In genomic region chr9:135819905-135820304, GRCh38 we compare ENCODE assay signal across 25 cellular contexts.
A peak's percentile ranks its signal among the peaks of the same experiment; 100 is the strongest.
DNase-seq lines count a peak whose midpoint lies in the region; ATAC-seq, FAIRE-seq and TF ChIP-seq lines count a peak whose summit lies in the region.
"Had no signal": no experiment of that assay in that cellular context is flagged by ENCODE, and none has a peak within 500 bp of the region (broad histone marks: within the 10 kb centered on the region; RNA-seq: fewer than 3 reads in every experiment).

No MANE protein-coding gene starts in this region.

- H3K9me3 ChIP-seq in DND-41 (ENCODE audit: insufficient read depth, low read length, severe bottlenecking) (no peaks in the 10 kb centered on the region), HEK293 (ENCODE audit: control insufficient read depth, insufficient read depth, low read depth, low read length) (no peaks in the 10 kb centered on the region), K562 (replicated peaks; ENCODE audit: control insufficient read depth, insufficient read depth, low read depth, low read length) (no peaks in the 10 kb centered on the region)
- H3K9me3 ChIP-seq: HAP-1, prostate gland had no signal

- CTCF ChIA-PET in HEK293 (lab: Yijun Ruan, JAX) (no interaction called here), K562 (lab: Yijun Ruan, JAX; ENCODE audit: low intra/inter-chr PET ratio) (no interaction called here)

- H3K4ac ChIP-seq in mesendoderm (ENCODE audit: low read depth, low read length): no peak overlapping the region

- H3K27me3 ChIP-seq in DND-41 (ENCODE audit: insufficient read depth, low read length, poor library complexity): no peaks in the 10 kb centered on the region
- H3K27me3 ChIP-seq in K562 (ENCODE audit: control insufficient read depth in 2 of 2, insufficient read depth in 2 of 2, low read length in 2 of 2): no peaks in the 10 kb centered on the region
- no peaks in the 10 kb centered on the region for H3K27me3 ChIP-seq in mesendoderm (ENCODE audit: insufficient read depth, low read length, poor library complexity)

- peak; percentile 26 for TF ChIP-seq CTCF in DND-41 (IDR thresholded peaks at IDR 0.05; ENCODE audit: borderline replicate concordance, extremely low read depth, low read length, poor library complexity, severe bottlenecking)
- TF ChIP-seq CTCF in HEK293 (tag by site-specific recombination; IDR thresholded peaks at IDR 0.05): no peak
- peak in 2 of 3 experiments; percentile 8 to 34; a peak in 1 of 6 replicates for TF ChIP-seq CTCF in K562 (IDR thresholded peaks at IDR 0.05 in 2 of 3, conservative IDR thresholded peaks at IDR 0.05 in 1 of 3; ENCODE audit: insufficient read depth in 2 of 3, low read depth in 1 of 3, low read length in 3 of 3)
- TF ChIP-seq CTCF in nephron progenitor cell (IDR thresholded peaks at IDR 0.05): no peak

- no peak for TF ChIP-seq RAD21 in K562 (CRISPR knock-in tag; conservative IDR thresholded peaks at IDR 0.05 in 1 of 2, IDR thresholded peaks at IDR 0.05 in 1 of 2)

- H3K9ac ChIP-seq in DND-41 (ENCODE audit: low read depth, low read length) (no peak overlapping the region), K562 (ENCODE audit: insufficient read depth in 1 of 2, low read depth in 2 of 2, low read length in 2 of 2) (no peak overlapping the region), mesendoderm (ENCODE audit: low read length) (no peak overlapping the region)

- H2AFZ ChIP-seq in DND-41 (ENCODE audit: low read depth, low read length) (no peak overlapping the region), K562 (ENCODE audit: low read depth, low read length) (no peak overlapping the region)

- H3K56ac ChIP-seq in mesendoderm (ENCODE audit: low read length): no peak overlapping the region

- H4K20me1 ChIP-seq in DND-41 (ENCODE audit: insufficient read depth, low read length) (peaks cover 4% of the 10 kb centered on the region), K562 (replicated peaks; ENCODE audit: control insufficient read depth, insufficient read depth, low read length) (no peaks in the 10 kb centered on the region)

- WGBS in K562 (ENCODE audit: insufficient coverage, low coverage, missing lambda C conversion rate): 90% methylated on average over 13 of the region's 13 CpGs
- WGBS in mesendoderm (ENCODE audit: extremely low coverage, insufficient coverage, low lambda C conversion rate): no CpG with 5 or more reads among the region's 13 CpGs

- peaks cover 7% of the 10 kb centered on the region for H3K9me1 ChIP-seq in K562 (ENCODE audit: control insufficient read depth, insufficient read depth, low read length)

- no peak for TF ChIP-seq EP300 in K562 (IDR thresholded peaks at IDR 0.05; ENCODE audit: low read length)

- intact Hi-C loops in K562 (cut with micrococcal nuclease): no loop called here

- no peaks in the 10 kb centered on the region for H3K9me3 Mint-ChIP-seq in nephron progenitor cell
- H3K9me3 Mint-ChIP-seq: activated naive CD4-positive, alpha-beta T cell treated with anti-CD3 and anti-CD28 coated beads, Interleukin-2, amount 50 U/mL, for 24 hours; activated T-cell treated with anti-CD3 and anti-CD28 coated beads, Interleukin-2, amount 50 U/mL, for 72 hours; CD8-positive, alpha-beta memory T cell; nephron had no signal

- H3K27ac ChIP-seq in DND-41 (ENCODE audit: low read length): no peak overlapping the region
- no peak overlapping the region for H3K27ac ChIP-seq in HEK293 (ENCODE audit: extremely low read depth, low read depth, low read length)
- no peak overlapping the region for H3K27ac ChIP-seq in K562 (ENCODE audit: extremely low read depth, low read depth, low read length)
- H3K27ac ChIP-seq in mesendoderm (ENCODE audit: low read depth, low read length): no peak overlapping the region
- H3K27ac ChIP-seq: prostate gland, SK-N-MC, skin epidermis had no signal

- no peak for FAIRE-seq in K562 (lab: Jason Lieb, UNC)
- FAIRE-seq: astrocyte, RCC 7860 had no signal

- in situ Hi-C loops in K562 (cut with MboI): no loop called here

- no peak overlapping the region for H3K27ac Mint-ChIP-seq in nephron progenitor cell
- H3K27ac Mint-ChIP-seq: activated naive CD4-positive, alpha-beta T cell treated with anti-CD3 and anti-CD28 coated beads, Interleukin-2, amount 50 U/mL, for 24 hours; activated T-cell treated with anti-CD3 and anti-CD28 coated beads, Interleukin-2, amount 50 U/mL, for 72 hours; CD8-positive, alpha-beta memory T cell; nephron had no signal

- H4K8ac ChIP-seq in mesendoderm (ENCODE audit: low read depth, low read length): no peak overlapping the region

- no TSS peak for BruUV-seq in K562 (replicated peaks; lab: Mats Ljungman, UMichigan)

- no peak overlapping the region for H3K4me3 ChIP-seq in DND-41 (ENCODE audit: low read depth in 1 of 2, low read length in 2 of 2)
- H3K4me3 ChIP-seq in HEK293 (ENCODE audit: low read depth, low read length): no peak overlapping the region
- no peak overlapping the region for H3K4me3 ChIP-seq in K562
- H3K4me3 ChIP-seq in mesendoderm (ENCODE audit: low read length): no peak overlapping the region
- H3K4me3 ChIP-seq: HAP-1, prostate gland, SK-N-MC, skin epidermis had no signal

- peaks cover 86% of the 10 kb centered on the region for H3K36me3 ChIP-seq in DND-41 (ENCODE audit: insufficient read depth, low read length)
- H3K36me3 ChIP-seq in HEK293 (ENCODE audit: control insufficient read depth in 2 of 2, insufficient read depth in 1 of 2, low read length in 2 of 2): peaks cover 4 to 92% of the 10 kb centered on the region in 2 experiments; a peak in 2 of 3 replicates
- peaks cover 94% of the 10 kb centered on the region; the same call in 2 of the 3 replicates for H3K36me3 ChIP-seq in K562 (ENCODE audit: control insufficient read depth, insufficient read depth, low read length)
- peaks cover 18% of the 10 kb centered on the region for H3K36me3 ChIP-seq in mesendoderm (ENCODE audit: control insufficient read depth, insufficient read depth, low read length)

- no peak overlapping the region for H2AK5ac ChIP-seq in mesendoderm (ENCODE audit: low read length)

- H3K18ac ChIP-seq in mesendoderm (ENCODE audit: low read length): no peak overlapping the region

- no peaks in the 10 kb centered on the region for H3K27me3 Mint-ChIP-seq in nephron progenitor cell (ENCODE audit: low read depth, poor library complexity)
- H3K27me3 Mint-ChIP-seq: activated naive CD4-positive, alpha-beta T cell treated with anti-CD3 and anti-CD28 coated beads, Interleukin-2, amount 50 U/mL, for 24 hours; CD8-positive, alpha-beta memory T cell had no signal

- no peak overlapping the region for H3K23ac ChIP-seq in mesendoderm (ENCODE audit: low read length)

- no peaks in the 10 kb centered on the region for H3K4me1 ChIP-seq in DND-41 (ENCODE audit: insufficient read depth, low read length)
- H3K4me1 ChIP-seq in HEK293 (ENCODE audit: control insufficient read depth, insufficient read depth, low read length): no peaks in the 10 kb centered on the region
- H3K4me1 ChIP-seq in K562 (replicated peaks in 1 of 2; ENCODE audit: control insufficient read depth in 2 of 2, insufficient read depth in 2 of 2, low read length in 2 of 2): no peaks in the 10 kb centered on the region
- no peaks in the 10 kb centered on the region for H3K4me1 ChIP-seq in mesendoderm (ENCODE audit: control insufficient read depth, low read depth, low read length)
- H3K4me1 ChIP-seq: HAP-1, prostate gland had no signal

- no peak overlapping the region for H2BK120ac ChIP-seq in mesendoderm (ENCODE audit: low read depth, low read length)

- POLR2A ChIA-PET in HEK293 (lab: Yijun Ruan, JAX): no interaction called here
- POLR2A ChIA-PET in K562 (lab: Yijun Ruan, JAX): no interaction called here

- no peak overlapping the region for H4K5ac ChIP-seq in mesendoderm (ENCODE audit: low read length)

- H3K4me2 ChIP-seq in DND-41 (ENCODE audit: insufficient read depth, low read length) (no peak overlapping the region), K562 (ENCODE audit: insufficient read depth, low read length) (no peak overlapping the region), mesendoderm (ENCODE audit: low read length) (no peak overlapping the region)

- peaks cover 70% of the 10 kb centered on the region for H3K36me3 Mint-ChIP-seq in nephron progenitor cell (ENCODE audit: low read depth)

- DNase-seq in DND-41: no peak
- DNase-seq in K562 (ENCODE audit: extremely low read depth in 1 of 4, low spot score in 3 of 4): no peak
- DNase-seq in mesendoderm: peak; percentile 31
- DNase-seq in NCI-H2171 (lab: John Stamatoyannopoulos, UW): no peak
- DNase-seq in GM19238 (ENCODE audit: insufficient read length, low spot score): no peak
- DNase-seq in nephron progenitor cell: no peak
- DNase-seq: activated CD4-positive, CD25-positive, alpha-beta regulatory T cell treated with anti-CD3 and anti-CD28 coated beads, Interleukin-2, amount 50 U/mL, for 72 hours; activated T-cell treated with anti-CD3 and anti-CD28 coated beads, Interleukin-2, amount 50 U/mL, for 72 hours; CD8-positive, alpha-beta memory T cell; DMS79 treated with DMSO at 0.1 percent for 48 hours; left colon; NCI-H146; NCI-H2227 treated with DMSO at 0.1 percent for 48 hours; stimulated activated naive CD4-positive, alpha-beta T cell treated with Interleukin-2 at 50 U/mL for 16 hours; trophoblast cell had no signal

- no peaks in the 10 kb centered on the region for H3K79me1 ChIP-seq in mesendoderm (ENCODE audit: low read length)

- H3K79me2 ChIP-seq in DND-41 (ENCODE audit: insufficient read depth, low read length): no peaks in the 10 kb centered on the region
- H3K79me2 ChIP-seq in K562 (ENCODE audit: control insufficient read depth, insufficient read depth, low read length): no peaks in the 10 kb centered on the region
- no peaks in the 10 kb centered on the region for H3K79me2 ChIP-seq in mesendoderm (ENCODE audit: control insufficient read depth, insufficient read depth, low read length)

- TF ChIP-seq POLR2A in K562 (conservative IDR thresholded peaks at IDR 0.05): no peak

- H3K4me1 Mint-ChIP-seq in nephron progenitor cell: peaks cover 18% of the 10 kb centered on the region
- H3K4me1 Mint-ChIP-seq: activated naive CD4-positive, alpha-beta T cell treated with anti-CD3 and anti-CD28 coated beads, Interleukin-2, amount 50 U/mL, for 24 hours had no signal

- H3K4me3 Mint-ChIP-seq in nephron progenitor cell: no peak overlapping the region
- H3K4me3 Mint-ChIP-seq: activated naive CD4-positive, alpha-beta T cell treated with anti-CD3 and anti-CD28 coated beads, Interleukin-2, amount 50 U/mL, for 24 hours; activated T-cell treated with anti-CD3 and anti-CD28 coated beads, Interleukin-2, amount 50 U/mL, for 72 hours; CD8-positive, alpha-beta memory T cell; nephron had no signal

- no peak overlapping the region for H2BK5ac ChIP-seq in mesendoderm (ENCODE audit: low read length)

- no peak overlapping the region for H2BK15ac ChIP-seq in mesendoderm (replicated peaks; ENCODE audit: low read depth)

- ATAC-seq in DND-41 (ENCODE audit: insufficient read depth, low read depth): no peak
- ATAC-seq in K562: no peak
- ATAC-seq in HG02852 (IDR thresholded peaks at IDR 0.05; ENCODE audit: unreplicated experiment): no peak
- ATAC-seq: activated T-cell treated with anti-CD3 and anti-CD28 coated beads, Interleukin-2, amount 50 U/mL, for 72 hours; left colon had no signal

TF ChIP-seq in HEK293, 187 proteins besides CTCF, POLR2A, EP300 and RAD21 (continues in another document):
- peak; percentile 82 for TF ChIP-seq ZNF2 (tag by site-specific recombination; IDR thresholded peaks at IDR 0.05)

Comparison
In these comparisons a context has a peak if more than half of its experiments do, and no peak if none do; other contexts are left out.
1. CTCF ChIP-seq: peak in DND-41 (single experiment) and K562 (2 of 3); none in HEK293 (single experiment) and nephron progenitor cell (single experiment).